8 cellular contexts compared by ENCODE assay signal in the genomic region with DNA sequence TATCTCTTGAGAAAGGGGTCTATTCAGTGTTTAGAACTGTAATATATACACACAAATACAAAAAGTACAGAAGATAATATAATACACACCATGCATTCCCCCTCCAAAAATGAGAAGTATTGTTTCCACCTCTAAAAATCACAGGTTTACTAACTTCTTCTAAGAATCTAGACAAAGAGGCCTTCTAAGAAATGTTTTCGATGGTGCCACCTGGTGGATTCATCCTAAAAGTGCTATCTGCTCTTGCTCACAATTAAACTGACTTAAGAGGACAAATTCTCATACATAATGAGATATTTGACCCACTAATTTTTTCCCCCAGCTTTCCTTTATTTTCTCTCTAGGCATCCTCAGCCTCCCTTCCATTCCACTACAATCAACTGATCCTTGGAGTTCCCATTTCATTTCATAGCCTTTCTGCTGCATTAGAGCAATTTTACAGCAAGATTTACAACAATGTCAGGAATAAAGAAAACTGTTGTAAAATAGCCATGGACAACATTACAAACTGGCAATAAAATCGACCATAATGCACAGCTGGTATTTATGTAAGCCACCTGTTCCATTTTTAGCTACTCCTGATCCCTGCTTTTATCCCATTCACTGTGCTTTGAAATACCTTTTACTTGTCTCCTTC.
DNase-seq lines count a peak whose midpoint lies in the region; ATAC-seq lines count a peak whose summit lies in the region.

No MANE protein-coding gene starts in this region.

- H3K4me3 ChIP-seq in H7 (ENCODE audit: insufficient read depth, low read depth, low read length) = no peak overlapping the region
- H3K4me3 ChIP-seq in adipocyte (ENCODE audit: low read length) = no peak overlapping the region
- no peak overlapping the region for H3K4me3 ChIP-seq in MG63

- ATAC-seq in HG03280 (IDR thresholded peaks at IDR 0.05; ENCODE audit: unreplicated experiment) = no peak

- peak; percentile 35 for DNase-seq in Caki2 (ENCODE audit: low read depth)
- DNase-seq in H7 = peak; percentile 53
- DNase-seq in NCI-H524 treated with DMSO at 0.1 percent for 48 hours (lab: John Stamatoyannopoulos, UW) = peak; percentile 17
- peak; percentile 82 for DNase-seq in adipocyte (ENCODE audit: low read depth)
- DNase-seq in iPS-NIHi11 (ENCODE audit: low spot score) = peak; percentile 36
- peak; percentile 25 for DNase-seq in stimulated activated CD4-positive, alpha-beta T cell treated with anti-CD3 and anti-CD28 coated beads, Interleukin-4, amount 100 ng/mL, for 24 hours
- no peak for DNase-seq in MG63

- peaks cover 6% of the 10 kb centered on the region for H3K9me3 ChIP-seq in adipocyte (ENCODE audit: control insufficient read depth, low read length)
- H3K9me3 ChIP-seq in MG63 = peaks cover 5% of the 10 kb centered on the region

- H3K4me1 ChIP-seq in adipocyte (ENCODE audit: control insufficient read depth, insufficient read depth, low read length) = no peaks in the 10 kb centered on the region

- H3K27me3 ChIP-seq in H7 (ENCODE audit: control insufficient read depth, insufficient read depth, low read length) (no peaks in the 10 kb centered on the region), adipocyte (replicated peaks; ENCODE audit: control insufficient read depth, insufficient read depth, low read length) (no peaks in the 10 kb centered on the region), MG63 (no peaks in the 10 kb centered on the region)

- no peak overlapping the region for H3K9ac ChIP-seq in adipocyte (ENCODE audit: low read length)

- in situ Hi-C loops in Caki2 (cut with HindIII; ENCODE audit: low pct_unique_long_range_greater_than_20kb, low sequenced_read_pairs) = no loop called here

- H3K36me3 ChIP-seq in H7 (replicated peaks; ENCODE audit: control insufficient read depth, insufficient read depth, low read length) (no peaks in the 10 kb centered on the region), adipocyte (ENCODE audit: control insufficient read depth, insufficient read depth, low read length, severe bottlenecking) (no peaks in the 10 kb centered on the region), MG63 (no peaks in the 10 kb centered on the region)
